In the genomic region with DNA sequence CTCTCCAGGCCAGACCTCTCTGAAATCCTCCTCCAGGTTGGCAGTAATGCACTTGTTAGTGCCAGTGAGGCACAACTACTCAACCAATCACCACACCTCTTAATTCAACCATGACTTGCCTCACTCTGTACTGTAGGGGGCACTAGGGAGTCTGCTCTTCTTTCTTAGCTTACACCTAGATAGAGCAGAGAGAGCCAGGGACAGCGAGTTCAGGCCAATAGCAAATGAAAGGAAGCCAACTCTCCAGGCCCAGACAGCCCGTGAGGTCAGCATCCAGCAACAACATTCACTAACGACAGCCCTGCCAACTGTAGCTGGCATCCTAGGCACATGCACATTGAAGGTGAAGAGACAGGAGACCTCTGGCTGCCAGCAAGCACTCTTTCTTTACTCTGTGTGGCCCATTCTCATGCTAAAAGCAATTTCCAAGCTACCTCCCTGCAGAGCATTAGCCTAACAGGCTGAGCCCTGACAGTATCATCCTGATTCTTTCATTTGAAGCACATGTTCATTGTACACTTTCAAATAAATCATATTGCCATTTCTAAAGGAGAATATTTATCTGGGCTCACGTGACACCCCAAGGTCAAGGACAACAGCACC, we compare ENCODE assay signal across 10 cellular contexts.
DNase-seq lines count a peak whose midpoint lies in the region; ATAC-seq and TF ChIP-seq lines count a peak whose summit lies in the region.
"Had no signal": no experiment of that assay in that cellular context is flagged by ENCODE, and none has a peak within 500 bp of the region (broad histone marks: within the 10 kb centered on the region; RNA-seq: fewer than 3 reads in every experiment).

No MANE protein-coding gene starts in this region.

- no peaks in the 10 kb centered on the region for H3K4me1 ChIP-seq in right atrium auricular region
- no peaks in the 10 kb centered on the region for H3K4me1 ChIP-seq in gastroesophageal sphincter

- no peak overlapping the region for H3K4me3 Mint-ChIP-seq in type B pancreatic cell
- H3K4me3 Mint-ChIP-seq: brain had no signal

- no peak for TF ChIP-seq POLR2A in gastroesophageal sphincter (IDR thresholded peaks at IDR 0.05)

- H3K27ac Mint-ChIP-seq in type B pancreatic cell = no peak overlapping the region
- H3K27ac Mint-ChIP-seq: brain had no signal

- DNase-seq in Right ventricle myocardium superior = peak; percentile 64
- no peak for DNase-seq in right atrium auricular region (ENCODE audit: low spot score)
- DNase-seq in cerebellar cortex (ENCODE audit: low spot score) = peak; percentile 85
- no peak for DNase-seq in type B pancreatic cell (ENCODE audit: extremely low spot score, unreplicated experiment)
- DNase-seq in effector CD4-positive, alpha-beta T cell = no peak
- DNase-seq: midbrain had no signal

- H3K4me3 ChIP-seq in right atrium auricular region (no peak overlapping the region), gastroesophageal sphincter (no peak overlapping the region)

- intact Hi-C loops in Right ventricle myocardium superior (cut with DNase I) = no loop called here

- no peaks in the 10 kb centered on the region for H3K36me3 ChIP-seq in right atrium auricular region
- no peaks in the 10 kb centered on the region for H3K36me3 ChIP-seq in gastroesophageal sphincter

- WGBS in gastroesophageal sphincter (ENCODE audit: low coverage in 1 of 2), 2 donors = 67 to 78% methylated on average over 1 to 3 of the region's 4 CpGs

- ATAC-seq in Right ventricle myocardium superior (ENCODE audit: poor library complexity) (peak; percentile 95), HG03565 (IDR thresholded peaks at IDR 0.05; ENCODE audit: unreplicated experiment) (peak; percentile 61), HG03139 (IDR thresholded peaks at IDR 0.05; ENCODE audit: unreplicated experiment) (no peak), gastroesophageal sphincter (no peak)

- no peaks in the 10 kb centered on the region for H3K4me1 Mint-ChIP-seq in type B pancreatic cell (ENCODE audit: unreplicated experiment)

- peak in 1 of 2 donors; percentile 29 for TF ChIP-seq CTCF in right atrium auricular region (IDR thresholded peaks at IDR 0.05)
- TF ChIP-seq CTCF in type B pancreatic cell (conservative IDR thresholded peaks at IDR 0.05) = peak; percentile 33
- no peak for TF ChIP-seq CTCF in gastroesophageal sphincter (IDR thresholded peaks at IDR 0.05)

- H3K36me3 Mint-ChIP-seq in type B pancreatic cell = no peaks in the 10 kb centered on the region
- H3K36me3 Mint-ChIP-seq: brain had no signal

- TF ChIP-seq EP300 in gastroesophageal sphincter (IDR thresholded peaks at IDR 0.05) = no peak

- H3K27me3 ChIP-seq in right atrium auricular region (no peaks in the 10 kb centered on the region), gastroesophageal sphincter (peaks cover under 1% of the 10 kb centered on the region)

- H3K27ac ChIP-seq in right atrium auricular region = no peak overlapping the region
- H3K27ac ChIP-seq in gastroesophageal sphincter = no peak overlapping the region

- no peaks in the 10 kb centered on the region for H3K9me3 ChIP-seq in right atrium auricular region
- H3K9me3 ChIP-seq in gastroesophageal sphincter = no peaks in the 10 kb centered on the region

- no peaks in the 10 kb centered on the region for H3K9me3 Mint-ChIP-seq in type B pancreatic cell

- peaks cover 1% of the 10 kb centered on the region for H3K27me3 Mint-ChIP-seq in type B pancreatic cell
- H3K27me3 Mint-ChIP-seq: brain had no signal

Comparison
In these comparisons a context has a peak if more than half of its experiments do, and no peak if none do; other contexts are left out.
1. DNase-seq: peak in Right ventricle myocardium superior (single experiment) and cerebellar cortex (single experiment); none in right atrium auricular region (single experiment), type B pancreatic cell (single experiment) and effector CD4-positive, alpha-beta T cell (single experiment).
2. ATAC-seq: peak in Right ventricle myocardium superior (single experiment) and HG03565 (single experiment); none in HG03139 (single experiment) and gastroesophageal sphincter (single experiment).